ENCODE assay signal across 29 cellular contexts in genomic region chr2:236608710-236609109, GRCh38.
"Had no signal": no experiment of that assay in that cellular context is flagged by ENCODE, and none has a peak within 500 bp of the region (broad histone marks: within the 10 kb centered on the region; RNA-seq: fewer than 3 reads in every experiment).

No MANE protein-coding gene starts in this region.

- H3K36me3 Mint-ChIP-seq: activated naive CD4-positive, alpha-beta T cell treated with anti-CD3 and anti-CD28 coated beads, Interleukin-2, amount 50 U/mL, for 24 hours; naive thymus-derived CD4-positive, alpha-beta T cell; stimulated activated effector memory CD8-positive, alpha-beta T cell treated with anti-CD3 and anti-CD28 coated beads, Interleukin-12 subunit alpha, Interleukin-12 subunit beta, amount 100 ng/mL, for 72 hours had no signal

- H3K4me3 Mint-ChIP-seq: activated CD4-positive, alpha-beta memory T cell treated with anti-CD3 and anti-CD28 coated beads, Interleukin-2, amount 10 ng/mL, durations not matched to agents 7 days and 5 days; activated CD4-positive, alpha-beta T cell treated with anti-CD3 and anti-CD28 coated beads, Interleukin-2, amount 10 ng/mL, durations not matched to agents 7 days and 5 days; activated naive CD4-positive, alpha-beta T cell treated with anti-CD3 and anti-CD28 coated beads, Interleukin-2, amount 50 U/mL, for 24 hours; activated T-cell treated with anti-CD3 and anti-CD28 coated beads, Interleukin-2, amount 50 U/mL, for 24 hours; endodermal cell; naive thymus-derived CD4-positive, alpha-beta T cell; stimulated activated effector memory CD8-positive, alpha-beta T cell treated with anti-CD3 and anti-CD28 coated beads, Interleukin-12 subunit alpha, Interleukin-12 subunit beta, amount 100 ng/mL, for 72 hours; stimulated activated naive CD8-positive, alpha-beta T cell treated with anti-CD3 and anti-CD28 coated beads, Interleukin-15, Interleukin-2, amounts not matched to agents 100 ng/mL and 50 ng/mL, for 24 hours; T-helper 2 cell treated with Interferon-gamma antibody and Interleukin-4, amounts not matched to agents 5 μg/mL and 100 μg/mL, for 36 hours had no signal

- H3K9me3 Mint-ChIP-seq: activated CD4-positive, alpha-beta memory T cell treated with anti-CD3 and anti-CD28 coated beads, Interleukin-2, amount 10 ng/mL, durations not matched to agents 7 days and 5 days; activated CD4-positive, alpha-beta T cell treated with anti-CD3 and anti-CD28 coated beads, Interleukin-2, amount 10 ng/mL, durations not matched to agents 7 days and 5 days; activated naive CD4-positive, alpha-beta T cell treated with anti-CD3 and anti-CD28 coated beads, Interleukin-2, amount 50 U/mL, for 24 hours; activated T-cell treated with anti-CD3 and anti-CD28 coated beads, Interleukin-2, amount 50 U/mL, for 24 hours; endodermal cell; naive thymus-derived CD4-positive, alpha-beta T cell; stimulated activated effector memory CD8-positive, alpha-beta T cell treated with anti-CD3 and anti-CD28 coated beads, Interleukin-12 subunit alpha, Interleukin-12 subunit beta, amount 100 ng/mL, for 72 hours; stimulated activated naive CD8-positive, alpha-beta T cell treated with anti-CD3 and anti-CD28 coated beads, Interleukin-15, Interleukin-2, amounts not matched to agents 100 ng/mL and 50 ng/mL, for 24 hours; T-helper 2 cell treated with Interferon-gamma antibody and Interleukin-4, amounts not matched to agents 5 μg/mL and 100 μg/mL, for 36 hours had no signal

- H3K4me3 ChIP-seq: heart left ventricle, left ventricle myocardium inferior, pancreas, prostate gland, upper lobe of right lung had no signal

- H3K4me1 ChIP-seq: prostate gland, upper lobe of right lung had no signal

- H3K4me1 Mint-ChIP-seq: activated CD4-positive, alpha-beta memory T cell treated with anti-CD3 and anti-CD28 coated beads, Interleukin-2, amount 10 ng/mL, durations not matched to agents 7 days and 5 days; activated CD4-positive, alpha-beta T cell treated with anti-CD3 and anti-CD28 coated beads, Interleukin-2, amount 10 ng/mL, durations not matched to agents 7 days and 5 days had no signal

- H3K36me3 ChIP-seq: brain microvascular endothelial cell, heart left ventricle, left ventricle myocardium inferior, pancreas, prostate gland, upper lobe of right lung, WERI-Rb-1 had no signal

- H3K27ac ChIP-seq: brain microvascular endothelial cell, heart left ventricle, left ventricle myocardium inferior, prostate gland, upper lobe of right lung, WERI-Rb-1 had no signal

- H3K27ac Mint-ChIP-seq: activated CD4-positive, alpha-beta memory T cell treated with anti-CD3 and anti-CD28 coated beads, Interleukin-2, amount 10 ng/mL, durations not matched to agents 7 days and 5 days; activated CD4-positive, alpha-beta T cell treated with anti-CD3 and anti-CD28 coated beads, Interleukin-2, amount 10 ng/mL, durations not matched to agents 7 days and 5 days; activated naive CD4-positive, alpha-beta T cell treated with anti-CD3 and anti-CD28 coated beads, Interleukin-2, amount 50 U/mL, for 24 hours; activated T-cell treated with anti-CD3 and anti-CD28 coated beads, Interleukin-2, amount 50 U/mL, for 24 hours; endodermal cell; naive thymus-derived CD4-positive, alpha-beta T cell; stimulated activated effector memory CD8-positive, alpha-beta T cell treated with anti-CD3 and anti-CD28 coated beads, Interleukin-12 subunit alpha, Interleukin-12 subunit beta, amount 100 ng/mL, for 72 hours; stimulated activated naive CD8-positive, alpha-beta T cell treated with anti-CD3 and anti-CD28 coated beads, Interleukin-15, Interleukin-2, amounts not matched to agents 100 ng/mL and 50 ng/mL, for 24 hours; T-helper 2 cell treated with Interferon-gamma antibody and Interleukin-4, amounts not matched to agents 5 μg/mL and 100 μg/mL, for 36 hours had no signal

- ATAC-seq: esophagus mucosa; heart left ventricle; naive thymus-derived CD4-positive, alpha-beta T cell; stimulated activated effector memory CD8-positive, alpha-beta T cell treated with anti-CD3 and anti-CD28 coated beads, Interleukin-12 subunit alpha, Interleukin-12 subunit beta, amount 100 ng/mL, for 72 hours; upper lobe of right lung had no signal

- H3K9me3 ChIP-seq: heart left ventricle, left ventricle myocardium inferior, pancreas, prostate gland, upper lobe of right lung had no signal

- H3K27me3 ChIP-seq: heart left ventricle, pancreas, upper lobe of right lung had no signal

- DNase-seq: activated CD4-positive, alpha-beta memory T cell treated with anti-CD3 and anti-CD28 coated beads, Interleukin-2, amount 10 ng/mL, durations not matched to agents 7 days and 5 days; activated CD4-positive, alpha-beta T cell treated with anti-CD3 and anti-CD28 coated beads for 1 hour; activated CD4-positive, alpha-beta T cell treated with anti-CD3 and anti-CD28 coated beads, Interleukin-2, amount 10 ng/mL, durations not matched to agents 7 days and 5 days; activated CD8-positive, alpha-beta memory T cell treated with anti-CD3 and anti-CD28 coated beads, Interleukin-2, amount 50 U/mL, for 48 hours; activated gamma-delta T cell treated with Interleukin-2 at 50 U/mL for 16 hours; activated T-cell treated with anti-CD3 and anti-CD28 coated beads, Interleukin-2, amount 50 U/mL, for 24 hours; aorta; brain microvascular endothelial cell; endodermal cell; foreskin fibroblast; heart left ventricle; left ventricle myocardium inferior; mammary epithelial cell; midbrain; naive thymus-derived CD4-positive, alpha-beta T cell; pancreas; retina; small intestine; stimulated activated CD4-positive, alpha-beta T cell treated with anti-CD3 and anti-CD28 coated beads, Interleukin-4, amount 100 ng/mL, for 24 hours; substantia nigra; T-helper 1 cell; upper lobe of right lung; WERI-Rb-1 had no signal
